In the genomic region with DNA sequence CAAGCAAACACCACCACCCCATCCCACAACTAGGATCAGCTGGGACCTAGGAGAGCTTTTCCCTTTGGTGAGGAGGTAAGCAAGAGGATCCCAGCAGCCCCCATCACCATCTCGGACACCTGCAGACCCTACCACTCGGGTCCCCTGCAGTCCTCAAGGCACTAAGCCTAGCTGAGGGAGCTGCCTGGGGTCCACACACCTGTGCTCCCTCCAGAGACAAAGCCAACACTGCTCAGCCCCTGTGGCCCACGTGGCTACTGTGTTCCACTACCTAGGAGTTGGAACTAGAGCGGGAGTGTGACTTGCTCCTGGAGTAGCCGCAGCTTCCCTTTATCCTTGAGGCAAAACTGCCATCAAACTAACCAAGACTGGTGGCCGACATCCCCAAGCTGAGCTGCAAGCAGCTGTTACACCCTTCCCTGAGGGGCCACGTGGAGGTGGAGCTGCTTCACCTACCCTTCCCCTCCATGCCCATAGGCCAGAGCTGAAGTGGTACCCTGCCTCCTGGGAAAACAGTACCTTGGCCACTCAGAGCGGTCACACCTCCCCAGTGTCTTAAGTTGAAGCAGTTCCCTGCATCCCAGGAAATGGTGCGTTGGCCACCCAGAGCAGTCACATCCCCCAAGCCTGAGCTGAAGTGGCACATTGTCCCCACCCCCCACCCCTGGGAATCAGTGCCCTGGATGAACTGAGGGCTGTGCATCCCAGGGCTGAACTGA, we compare ENCODE assay signal across 15 cellular contexts.
A peak's percentile ranks its signal among the peaks of the same experiment; 100 is the strongest.
DNase-seq lines count a peak whose midpoint lies in the region; ATAC-seq, FAIRE-seq and TF ChIP-seq lines count a peak whose summit lies in the region.
"Had no signal": no experiment of that assay in that cellular context is flagged by ENCODE, and none has a peak within 500 bp of the region (broad histone marks: within the 10 kb centered on the region; RNA-seq: fewer than 3 reads in every experiment).

No MANE protein-coding gene starts in this region.

- no peak for TF ChIP-seq POLR2A in Peyer's patch (IDR thresholded peaks at IDR 0.05)
- TF ChIP-seq POLR2A in testis (IDR thresholded peaks at IDR 0.05): no peak

- peaks cover 13 to 19% of the 10 kb centered on the region in 2 donors for H3K9me3 Mint-ChIP-seq in activated naive CD4-positive, alpha-beta T cell treated with anti-CD3 and anti-CD28 coated beads, Interleukin-2, amount 50 U/mL, for 72 hours

- DNase-seq in activated effector memory CD4-positive, alpha-beta T cell treated with anti-CD3 and anti-CD28 coated beads, Interleukin-2, amount 50 U/mL, for 16 hours: peak; percentile 43
- DNase-seq in activated effector memory CD4-positive, alpha-beta T cell treated with Interleukin-2 at 50 U/mL for 16 hours: no peak
- DNase-seq in Peyer's patch: peak in 2 of 3 donors; percentile 17 to 30
- DNase-seq in kidney: peak; percentile 24
- peak; percentile 7 for DNase-seq in testis
- DNase-seq in activated naive CD4-positive, alpha-beta T cell treated with anti-CD3 and anti-CD28 coated beads, Interleukin-2, amount 50 U/mL, for 72 hours (ENCODE audit: low spot score in 2 of 2): no peak
- DNase-seq in activated naive CD4-positive, alpha-beta T cell treated with anti-CD3 and anti-CD28 coated beads, Interleukin-2, amount 50 U/mL, for 16 hours: no peak
- DNase-seq: HCEC 1CT, MG63, NCI-H1105, NCI-H187, NCI-H446, NCI-H774 had no signal

- ATAC-seq in activated naive CD4-positive, alpha-beta T cell treated with anti-CD3 and anti-CD28 coated beads, Interleukin-2, amount 50 U/mL, for 72 hours: no peak

- H3K4me1 ChIP-seq in Peyer's patch (no peaks in the 10 kb centered on the region), kidney (ENCODE audit: control insufficient read depth in 1 of 2, insufficient read depth in 1 of 2, low read depth in 1 of 2, low read length in 2 of 2) (no peaks in the 10 kb centered on the region), testis (no peaks in the 10 kb centered on the region)

- no peak overlapping the region for H3K9ac ChIP-seq in kidney (ENCODE audit: low read length in 2 of 2)

- WGBS in testis, 2 donors: 80 to 83% methylated on average over 2 to 9 of the region's 9 CpGs

- no peak for FAIRE-seq in kidney (lab: Jason Lieb, UNC)
- FAIRE-seq: GM12891, GM19239 had no signal

- no peak for TF ChIP-seq CTCF in Peyer's patch (IDR thresholded peaks at IDR 0.05)
- no peak for TF ChIP-seq CTCF in kidney (IDR thresholded peaks at IDR 0.05; ENCODE audit: borderline replicate concordance, extremely low read depth, insufficient read depth)
- no peak for TF ChIP-seq CTCF in testis (IDR thresholded peaks at IDR 0.05)

- intact Hi-C loops in kidney (cut with DNase I): no loop called here
- intact Hi-C loops in testis (cut with DNase I; ENCODE audit: low total_unique reads): no loop called here

- H3K36me3 Mint-ChIP-seq in activated naive CD4-positive, alpha-beta T cell treated with anti-CD3 and anti-CD28 coated beads, Interleukin-2, amount 50 U/mL, for 72 hours: peaks cover 5 to 17% of the 10 kb centered on the region in 2 donors

- no peaks in the 10 kb centered on the region for H3K9me3 ChIP-seq in Peyer's patch
- peaks cover 0 to 15% of the 10 kb centered on the region in 2 donors for H3K9me3 ChIP-seq in kidney (ENCODE audit: control insufficient read depth in 1 of 2, low read length in 2 of 2)
- H3K9me3 ChIP-seq in testis: no peaks in the 10 kb centered on the region
- H3K9me3 ChIP-seq: MG63 had no signal

- H3K4me3 ChIP-seq in Peyer's patch (no peak overlapping the region), kidney (ENCODE audit: low read length in 2 of 2) (no peak overlapping the region), testis (no peak overlapping the region)
- H3K4me3 ChIP-seq: MG63 had no signal

- no peak overlapping the region for H3K27ac Mint-ChIP-seq in activated naive CD4-positive, alpha-beta T cell treated with anti-CD3 and anti-CD28 coated beads, Interleukin-2, amount 50 U/mL, for 72 hours

- H3K27me3 ChIP-seq in Peyer's patch (no peaks in the 10 kb centered on the region), testis (no peaks in the 10 kb centered on the region)
- H3K27me3 ChIP-seq: MG63 had no signal

- no peak overlapping the region for H3K27ac ChIP-seq in Peyer's patch
- H3K27ac ChIP-seq in kidney (ENCODE audit: low read depth in 2 of 2, low read length in 2 of 2): no peak overlapping the region
- H3K27ac ChIP-seq in testis: no peak overlapping the region

- H3K36me3 ChIP-seq in Peyer's patch: no peaks in the 10 kb centered on the region
- no peaks in the 10 kb centered on the region for H3K36me3 ChIP-seq in kidney (ENCODE audit: control insufficient read depth in 1 of 2, insufficient read depth in 2 of 2, low read length in 2 of 2)
- no peaks in the 10 kb centered on the region for H3K36me3 ChIP-seq in testis (ENCODE audit: low read depth, missing control alignments)
- H3K36me3 ChIP-seq: MG63 had no signal

Comparison
In these comparisons a context has a peak if more than half of its experiments do, and no peak if none do; other contexts are left out.
1. DNase-seq: peak in activated effector memory CD4-positive, alpha-beta T cell treated with anti-CD3 and anti-CD28 coated beads, Interleukin-2, amount 50 U/mL, for 16 hours (single experiment), Peyer's patch (2 of 3), kidney (single experiment) and testis (single experiment); none in activated effector memory CD4-positive, alpha-beta T cell treated with Interleukin-2 at 50 U/mL for 16 hours (single experiment), activated naive CD4-positive, alpha-beta T cell treated with anti-CD3 and anti-CD28 coated beads, Interleukin-2, amount 50 U/mL, for 72 hours (0 of 2) and activated naive CD4-positive, alpha-beta T cell treated with anti-CD3 and anti-CD28 coated beads, Interleukin-2, amount 50 U/mL, for 16 hours (single experiment).